ENCODE assay signal across 9 cellular contexts in genomic region chr6:149963212-149963461, GRCh38. TPM values are rescaled to one million over a fixed set of nuclear protein-coding genes. Genes with fewer than 3 reads are reported as not detected.
A peak's percentile ranks its signal among the peaks of the same experiment; 100 is the strongest.
DNase-seq lines count a peak whose midpoint lies in the region; ATAC-seq and TF ChIP-seq lines count a peak whose summit lies in the region.
"Had no signal": no experiment of that assay in that cellular context is flagged by ENCODE, and none has a peak within 500 bp of the region (broad histone marks: within the 10 kb centered on the region; RNA-seq: fewer than 3 reads in every experiment).

No MANE protein-coding gene starts in this region.

- H3K9ac ChIP-seq in BLaER1 = 0 out of 2 replicates have a peak overlapping the region, but pooled peaks have one; percentile 50

- H3K27me3 ChIP-seq in BLaER1 = peaks cover 79% of the 10 kb centered on the region
- H3K27me3 ChIP-seq in hepatocyte = peaks cover 93% of the 10 kb centered on the region

- H2AFZ ChIP-seq in hepatocyte = peak overlapping the region; percentile 91

- peaks cover 61% of the 10 kb centered on the region for H3K27me3 Mint-ChIP-seq in activated naive CD4-positive, alpha-beta T cell treated with anti-CD3 and anti-CD28 coated beads for 36 hours (ENCODE audit: low read depth)

- H3K79me2 ChIP-seq in hepatocyte = no peaks in the 10 kb centered on the region

- H3K4me2 ChIP-seq in BLaER1 = peak overlapping the region; percentile 93
- peak overlapping the region; percentile 96 for H3K4me2 ChIP-seq in hepatocyte

- H4K20me1 ChIP-seq in BLaER1 = peaks cover 24% of the 10 kb centered on the region
- no peaks in the 10 kb centered on the region for H4K20me1 ChIP-seq in hepatocyte (ENCODE audit: insufficient read depth, poor library complexity, severe bottlenecking)

- peak; percentile 25 for ATAC-seq in GM21619 (IDR thresholded peaks at IDR 0.05; ENCODE audit: unreplicated experiment)
- ATAC-seq in HG03095 (IDR thresholded peaks at IDR 0.05; ENCODE audit: unreplicated experiment) = no peak

- no peak overlapping the region for H3K27ac ChIP-seq in BLaER1
- H3K27ac ChIP-seq in hepatocyte = no peak overlapping the region

- peak overlapping the region; percentile 69 for H3K4me3 ChIP-seq in BLaER1
- peak overlapping the region; percentile 36 for H3K4me3 ChIP-seq in hepatocyte

- intact Hi-C loops in activated naive CD4-positive, alpha-beta T cell treated with anti-CD3 and anti-CD28 coated beads for 36 hours (cut with micrococcal nuclease) = loop anchor here (1.0 kb wide), 6 partner anchors 22 to 217 kb away; partner anchors contain the start of gene NUP43

- peak overlapping the region; percentile 90 for H3K4me3 Mint-ChIP-seq in activated naive CD4-positive, alpha-beta T cell treated with anti-CD3 and anti-CD28 coated beads for 36 hours

- H3K9me3 ChIP-seq in BLaER1 (no peaks in the 10 kb centered on the region), hepatocyte (ENCODE audit: low read depth) (no peaks in the 10 kb centered on the region)

- DNase-seq in NCI-H2171 (lab: John Stamatoyannopoulos, UW) = peak; percentile 48
- peak; percentile 65 for DNase-seq in activated naive CD4-positive, alpha-beta T cell treated with anti-CD3 and anti-CD28 coated beads for 36 hours
- no peak for DNase-seq in hepatocyte (ENCODE audit: low spot score)
- DNase-seq in stimulated activated CD4-positive, alpha-beta T cell treated with anti-CD3 and anti-CD28 coated beads, Interleukin-15, amount 100 ng/mL, for 24 hours = peak; percentile 70
- DNase-seq in superior temporal gyrus (ENCODE audit: extremely low spot score) = no peak

- peaks cover 19% of the 10 kb centered on the region for H3K4me1 Mint-ChIP-seq in activated naive CD4-positive, alpha-beta T cell treated with anti-CD3 and anti-CD28 coated beads for 36 hours (ENCODE audit: low read depth)

- H3K36me3 Mint-ChIP-seq in activated naive CD4-positive, alpha-beta T cell treated with anti-CD3 and anti-CD28 coated beads for 36 hours (ENCODE audit: low read depth) = peaks cover 5% of the 10 kb centered on the region

- peak overlapping the region; percentile 77 for H3K27ac Mint-ChIP-seq in activated naive CD4-positive, alpha-beta T cell treated with anti-CD3 and anti-CD28 coated beads for 36 hours

- peaks cover 25% of the 10 kb centered on the region for H3K4me1 ChIP-seq in BLaER1
- peaks cover 14% of the 10 kb centered on the region for H3K4me1 ChIP-seq in hepatocyte (ENCODE audit: insufficient read depth)

- no peaks in the 10 kb centered on the region for H3K9me3 Mint-ChIP-seq in activated naive CD4-positive, alpha-beta T cell treated with anti-CD3 and anti-CD28 coated beads for 36 hours

- CTCF ChIA-PET in activated naive CD4-positive, alpha-beta T cell treated with anti-CD3 and anti-CD28 coated beads for 36 hours (lab: Charles Lee) = no interaction called here

- WGBS in hepatocyte (ENCODE audit: low lambda C conversion rate, missing lambda C conversion rate) = 9% methylated on average over 8 of the region's 8 CpGs

- no peaks in the 10 kb centered on the region for H3K36me3 ChIP-seq in BLaER1
- H3K36me3 ChIP-seq in hepatocyte (replicated peaks; ENCODE audit: insufficient read depth, low read depth) = no peaks in the 10 kb centered on the region

- no peak for TF ChIP-seq CTCF in hepatocyte (IDR thresholded peaks at IDR 0.05; ENCODE audit: poor library complexity)

- H3K9me2 ChIP-seq in hepatocyte (replicated peaks; ENCODE audit: insufficient read depth) = no peaks in the 10 kb centered on the region

RNA-seq across cellular contexts. Expression of gene ULBP1, which starts 0.6 kb away (rescaled TPM):
- 1 to 10 TPM; 2.6 to 2.8 TPM for total RNA-seq in activated naive CD4-positive, alpha-beta T cell treated with anti-CD3 and anti-CD28 coated beads for 36 hours
- 0.27 and 0.28 TPM in 2 replicates for total RNA-seq in hepatocyte
- 0.27 TPM in 1 of 2 replicates, not detected in the other for polyA plus RNA-seq in hepatocyte
- total RNA-seq: HT1080 had no signal

RNA-seq across cellular contexts. Expression of gene ULBP2, which starts 21.3 kb away (rescaled TPM):
- 1 to 10 TPM in 1 of 2 experiments, under 1 TPM in 1; 0.69 to 1.4 TPM for total RNA-seq in activated naive CD4-positive, alpha-beta T cell treated with anti-CD3 and anti-CD28 coated beads for 36 hours
- 0.10 and 1.1 TPM in 2 replicates for total RNA-seq in hepatocyte
- 0.15 and 1.9 TPM in 2 replicates for polyA plus RNA-seq in hepatocyte

RNA-seq across cellular contexts. Expression of gene RAET1G, which starts 40.2 kb away (rescaled TPM):
- total RNA-seq in activated naive CD4-positive, alpha-beta T cell treated with anti-CD3 and anti-CD28 coated beads for 36 hours = not detected
- total RNA-seq in hepatocyte = 1.5 TPM in 1 of 2 replicates, not detected in the other
- polyA plus RNA-seq in hepatocyte = 0.31 and 4.0 TPM in 2 replicates

Comparison
In these comparisons a context has a peak if more than half of its experiments do, and no peak if none do; other contexts are left out.
1. DNase-seq: peak in NCI-H2171 (single experiment), activated naive CD4-positive, alpha-beta T cell treated with anti-CD3 and anti-CD28 coated beads for 36 hours (single experiment) and stimulated activated CD4-positive, alpha-beta T cell treated with anti-CD3 and anti-CD28 coated beads, Interleukin-15, amount 100 ng/mL, for 24 hours (single experiment); none in hepatocyte (single experiment) and superior temporal gyrus (single experiment).